Comparison of ENCODE assay signal across 1 cellular context in the genomic region with DNA sequence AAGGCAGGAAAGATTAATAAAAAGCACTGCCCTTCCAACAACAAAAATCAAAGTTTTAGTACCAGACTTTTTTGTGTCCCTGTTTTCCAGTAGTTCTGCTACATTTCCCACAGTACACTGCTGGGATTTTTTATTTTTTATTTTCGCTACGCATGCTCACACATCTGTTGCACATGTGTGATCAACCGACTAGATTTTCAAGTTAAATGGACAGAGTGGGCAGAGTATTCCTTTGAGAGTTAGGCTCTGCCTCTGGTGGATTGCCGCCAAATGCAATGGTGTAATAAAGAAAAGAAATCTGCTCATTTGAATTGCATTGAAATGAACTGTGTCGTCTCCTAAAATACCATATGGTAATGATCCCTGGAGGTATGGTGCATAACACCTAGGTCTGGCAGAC.
TF ChIP-seq lines count a peak whose summit lies in the region.

No MANE protein-coding gene starts in this region.

TF ChIP-seq in IMR-90, 13 proteins besides CTCF, POLR2A, EP300 and RAD21 (continued from another document):
- no peak for TF ChIP-seq MAFK (IDR thresholded peaks at IDR 0.05; ENCODE audit: low read depth, low read length)
- TF ChIP-seq CHD1 (IDR thresholded peaks at IDR 0.05; ENCODE audit: low read depth, low read length), result no peak
- TF ChIP-seq, protein P1, sequence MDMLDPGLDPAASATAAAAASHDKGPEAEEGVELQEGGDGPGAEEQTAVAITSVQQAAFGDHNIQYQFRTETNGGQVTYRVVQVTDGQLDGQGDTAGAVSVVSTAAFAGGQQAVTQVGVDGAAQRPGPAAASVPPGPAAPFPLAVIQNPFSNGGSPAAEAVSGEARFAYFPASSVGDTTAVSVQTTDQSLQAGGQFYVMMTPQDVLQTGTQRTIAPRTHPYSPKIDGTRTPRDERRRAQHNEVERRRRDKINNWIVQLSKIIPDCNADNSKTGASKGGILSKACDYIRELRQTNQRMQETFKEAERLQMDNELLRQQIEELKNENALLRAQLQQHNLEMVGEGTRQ (IDR thresholded peaks at IDR 0.05; ENCODE audit: low read depth, low read length), result no peak
- no peak for TF ChIP-seq BHLHE40 (IDR thresholded peaks at IDR 0.05; ENCODE audit: low read depth, low read length)
- no peak for TF ChIP-seq MXI1 (IDR thresholded peaks at IDR 0.05; ENCODE audit: borderline replicate concordance, low read depth, low read length)
- no peak for TF ChIP-seq SMC3 (IDR thresholded peaks at IDR 0.05; ENCODE audit: low read depth, low read length)
- no peak for TF ChIP-seq NFE2L2 (IDR thresholded peaks at IDR 0.05; ENCODE audit: low read depth, low read length)
- TF ChIP-seq RCOR1 (IDR thresholded peaks at IDR 0.05; ENCODE audit: insufficient replicate concordance, low read length), result no peak
- no peak for TF ChIP-seq MAZ (IDR thresholded peaks at IDR 0.05; ENCODE audit: borderline replicate concordance, low read depth, low read length)
- no peak for TF ChIP-seq CEBPB (IDR thresholded peaks at IDR 0.05; ENCODE audit: low read depth, low read length)
